ENCODE assay signal across 8 cellular contexts in genomic region chr4:84258905-84259830, GRCh38.
DNase-seq lines count a peak whose midpoint lies in the region; ATAC-seq, FAIRE-seq and TF ChIP-seq lines count a peak whose summit lies in the region.

No MANE protein-coding gene starts in this region.

- no peak overlapping the region for H3K56ac ChIP-seq in IMR-90 (ENCODE audit: extremely low read depth, insufficient read depth, low read length)
- no peak overlapping the region for H3K56ac ChIP-seq in mesendoderm (ENCODE audit: low read length)

- TF ChIP-seq POLR2A in IMR-90 (IDR thresholded peaks at IDR 0.05; ENCODE audit: low read depth, low read length) = no peak

- in situ Hi-C loops in IMR-90 (cut with MboI; ENCODE audit: low sequenced_read_pairs) = loop anchor here (25.0 kb wide), 1 partner anchor 747 kb away; no protein-coding TSS in a partner anchor

- H3K9me3 Mint-ChIP-seq in astrocyte (ENCODE audit: unreplicated experiment) = peaks cover 13% of the 10 kb centered on the region
- H3K9me3 Mint-ChIP-seq in activated T-cell treated with anti-CD3 and anti-CD28 coated beads, Interleukin-2, amount 50 U/mL, for 24 hours = peaks cover 25% of the 10 kb centered on the region

- no peak overlapping the region for H3K4me2 ChIP-seq in IMR-90 (ENCODE audit: low read depth, low read length)
- no peak overlapping the region for H3K4me2 ChIP-seq in astrocyte (ENCODE audit: low read length)
- H3K4me2 ChIP-seq in mesendoderm (ENCODE audit: low read length) = no peak overlapping the region

- H3K23ac ChIP-seq in IMR-90 (ENCODE audit: low read depth, low read length) (no peak overlapping the region), mesendoderm (ENCODE audit: low read length) (no peak overlapping the region)

- no TSS peak for BruUV-seq in IMR-90 (replicated peaks; lab: Mats Ljungman, UMichigan)

- H3K14ac ChIP-seq in IMR-90 (replicated peaks; ENCODE audit: low read depth, low read length) = no peak overlapping the region

- H3K79me2 ChIP-seq in astrocyte (ENCODE audit: insufficient read depth, low read length) (no peaks in the 10 kb centered on the region), mesendoderm (ENCODE audit: control insufficient read depth, insufficient read depth, low read length) (no peaks in the 10 kb centered on the region)

- H3K18ac ChIP-seq in IMR-90 (ENCODE audit: low read depth, low read length) (no peak overlapping the region), mesendoderm (ENCODE audit: low read length) (no peak overlapping the region)

- no peak overlapping the region for H3K4me3 Mint-ChIP-seq in astrocyte (ENCODE audit: unreplicated experiment)
- no peak overlapping the region for H3K4me3 Mint-ChIP-seq in activated T-cell treated with anti-CD3 and anti-CD28 coated beads, Interleukin-2, amount 50 U/mL, for 24 hours

- H4K20me1 ChIP-seq in IMR-90 (ENCODE audit: insufficient read depth, low read length) (no peaks in the 10 kb centered on the region), astrocyte (ENCODE audit: insufficient read depth, low read length) (no peaks in the 10 kb centered on the region)

- H3K27ac ChIP-seq in IMR-90 (ENCODE audit: insufficient read depth, low read length) = no peak overlapping the region
- no peak overlapping the region for H3K27ac ChIP-seq in astrocyte (ENCODE audit: low read depth, low read length)
- no peak overlapping the region for H3K27ac ChIP-seq in mesendoderm (ENCODE audit: low read depth, low read length)

- H2AK9ac ChIP-seq in IMR-90 (replicated peaks; ENCODE audit: low read depth, low read length, poor library complexity) = no peak overlapping the region

- no peaks in the 10 kb centered on the region for H3K79me1 ChIP-seq in IMR-90 (ENCODE audit: low read depth in 1 of 2, low read length in 2 of 2)
- H3K79me1 ChIP-seq in mesendoderm (ENCODE audit: low read length) = no peaks in the 10 kb centered on the region

- POLR2A ChIA-PET in IMR-90 (lab: Charles Lee; ENCODE audit: unreplicated experiment) = no interaction called here

- ATAC-seq in GM21619 (IDR thresholded peaks at IDR 0.05; ENCODE audit: unreplicated experiment) (peak; percentile 86), IMR-90 (ENCODE audit: low read depth) (peak; percentile 62; the same call in 1 of the 2 replicates)

- no peak overlapping the region for H3K4me3 ChIP-seq in IMR-90 (ENCODE audit: insufficient read depth, low read depth, low read length)
- no peak overlapping the region for H3K4me3 ChIP-seq in astrocyte (ENCODE audit: insufficient read depth, low read depth, low read length)
- no peak overlapping the region for H3K4me3 ChIP-seq in mesendoderm (ENCODE audit: low read length)

- TF ChIP-seq CTCF in GM12873 (IDR thresholded peaks at IDR 0.05; ENCODE audit: insufficient read depth, low read depth, low read length, missing control alignments) = peak; percentile 80
- TF ChIP-seq CTCF in IMR-90 (conservative IDR thresholded peaks at IDR 0.05; ENCODE audit: low read depth, low read length) = peak; percentile 74
- TF ChIP-seq CTCF in astrocyte (IDR thresholded peaks at IDR 0.05; ENCODE audit: insufficient read depth, low read depth, low read length) = peak; percentile 78

- H3K9me3 ChIP-seq in IMR-90 (ENCODE audit: control insufficient read depth, insufficient read depth, low read length) (no peaks in the 10 kb centered on the region), astrocyte (ENCODE audit: insufficient read depth, low read depth, low read length) (no peaks in the 10 kb centered on the region)

- H2BK5ac ChIP-seq in IMR-90 (ENCODE audit: low read depth, low read length, poor library complexity, severe bottlenecking) = no peak overlapping the region
- H2BK5ac ChIP-seq in mesendoderm (ENCODE audit: low read length) = no peak overlapping the region

- H2BK120ac ChIP-seq in IMR-90 (ENCODE audit: low read depth, low read length) (no peak overlapping the region), mesendoderm (ENCODE audit: low read depth, low read length) (no peak overlapping the region)

- H3K36me3 ChIP-seq in IMR-90 (ENCODE audit: control insufficient read depth, insufficient read depth, low read length) (no peaks in the 10 kb centered on the region), astrocyte (ENCODE audit: insufficient read depth, low read length) (no peaks in the 10 kb centered on the region), mesendoderm (ENCODE audit: control insufficient read depth, insufficient read depth, low read length) (no peaks in the 10 kb centered on the region)

- H2AFZ ChIP-seq in IMR-90 (replicated peaks; ENCODE audit: low read length, poor library complexity) (peak overlapping the region; percentile 8), astrocyte (ENCODE audit: low read depth, low read length) (no peak overlapping the region)

- no peaks in the 10 kb centered on the region for H3K9me1 ChIP-seq in IMR-90 (ENCODE audit: insufficient read depth, low read length)

- peak; percentile 43 for FAIRE-seq in astrocyte (lab: Jason Lieb, UNC)

- intact Hi-C loops in IMR-90 (cut with micrococcal nuclease) = loop anchor here (1.0 to 10.0 kb wide), 4 partner anchors 246 to 757 kb away; no protein-coding TSS in a partner anchor
- intact Hi-C loops in head of caudate nucleus (cut with DNase I) = no loop called here

- H4K5ac ChIP-seq in IMR-90 (ENCODE audit: low read depth, low read length) = no peak overlapping the region
- no peak overlapping the region for H4K5ac ChIP-seq in mesendoderm (ENCODE audit: low read length)

- no peaks in the 10 kb centered on the region for H3K4me1 ChIP-seq in IMR-90 (ENCODE audit: control insufficient read depth, insufficient read depth, low read length)
- no peaks in the 10 kb centered on the region for H3K4me1 ChIP-seq in astrocyte (ENCODE audit: insufficient read depth, low read length)
- no peaks in the 10 kb centered on the region for H3K4me1 ChIP-seq in mesendoderm (ENCODE audit: control insufficient read depth, low read depth, low read length)

- H3K27me3 ChIP-seq in IMR-90 (ENCODE audit: control insufficient read depth, insufficient read depth, low read length) = no peaks in the 10 kb centered on the region
- no peaks in the 10 kb centered on the region for H3K27me3 ChIP-seq in astrocyte (ENCODE audit: insufficient read depth, low read length)
- H3K27me3 ChIP-seq in mesendoderm (ENCODE audit: insufficient read depth, low read length, poor library complexity) = no peaks in the 10 kb centered on the region

- H2BK15ac ChIP-seq in IMR-90 (ENCODE audit: low read depth, low read length) = no peak overlapping the region
- no peak overlapping the region for H2BK15ac ChIP-seq in mesendoderm (replicated peaks; ENCODE audit: low read depth)

- TF ChIP-seq RAD21 in IMR-90 (IDR thresholded peaks at IDR 0.05; ENCODE audit: low read length) = peak; percentile 68

- DNase-seq in IMR-90 = peak; percentile 32
- DNase-seq in astrocyte (ENCODE audit: low read depth) = peak; percentile 14
- peak; percentile 76 for DNase-seq in mesendoderm
- DNase-seq in activated T-cell treated with anti-CD3 and anti-CD28 coated beads, Interleukin-2, amount 50 U/mL, for 24 hours = no peak
- no peak for DNase-seq in head of caudate nucleus
- no peak for DNase-seq in NCI-H2227 treated with DMSO at 0.1 percent for 48 hours (lab: John Stamatoyannopoulos, UW)

- no peak overlapping the region for H2BK20ac ChIP-seq in IMR-90 (ENCODE audit: low read depth, low read length)

- CTCF ChIA-PET in IMR-90 (lab: Yijun Ruan, JAX) = interaction anchor here (0.5 to 1.3 kb wide), 3 partner anchors 15 to 488 kb away, joined by 3 to 5 read pairs (median 4); no protein-coding TSS in a partner anchor

- H3K9ac ChIP-seq in IMR-90 (ENCODE audit: low read depth, low read length) (no peak overlapping the region), astrocyte (ENCODE audit: low read length) (no peak overlapping the region), mesendoderm (ENCODE audit: low read length) (no peak overlapping the region)

- H3K4ac ChIP-seq in IMR-90 (ENCODE audit: low read depth, low read length) (no peak overlapping the region), mesendoderm (ENCODE audit: low read depth, low read length) (no peak overlapping the region)

- H3K27ac Mint-ChIP-seq in astrocyte (ENCODE audit: unreplicated experiment) = no peak overlapping the region
- H3K27ac Mint-ChIP-seq in activated T-cell treated with anti-CD3 and anti-CD28 coated beads, Interleukin-2, amount 50 U/mL, for 24 hours = no peak overlapping the region

- H3K4me1 Mint-ChIP-seq in astrocyte (ENCODE audit: low read depth, unreplicated experiment) = no peaks in the 10 kb centered on the region
- no peaks in the 10 kb centered on the region for H3K4me1 Mint-ChIP-seq in activated T-cell treated with anti-CD3 and anti-CD28 coated beads, Interleukin-2, amount 50 U/mL, for 24 hours (ENCODE audit: low read depth)

- H4K8ac ChIP-seq in IMR-90 (ENCODE audit: low read depth in 2 of 2, low read length in 2 of 2) (no peak overlapping the region), mesendoderm (ENCODE audit: low read depth, low read length) (no peak overlapping the region)

- H3K36me3 Mint-ChIP-seq in astrocyte (ENCODE audit: low read depth, unreplicated experiment) = no peaks in the 10 kb centered on the region
- H3K36me3 Mint-ChIP-seq in activated T-cell treated with anti-CD3 and anti-CD28 coated beads, Interleukin-2, amount 50 U/mL, for 24 hours (ENCODE audit: low read depth) = no peaks in the 10 kb centered on the region

- H3K27me3 Mint-ChIP-seq in astrocyte (ENCODE audit: low read depth, unreplicated experiment) = no peaks in the 10 kb centered on the region
- no peaks in the 10 kb centered on the region for H3K27me3 Mint-ChIP-seq in activated T-cell treated with anti-CD3 and anti-CD28 coated beads, Interleukin-2, amount 50 U/mL, for 24 hours

- dilution Hi-C loops in IMR-90 (cut with HindIII; ENCODE audit: low sequenced_read_pairs, unreplicated experiment) = no loop called here

- H2AK5ac ChIP-seq in IMR-90 (ENCODE audit: low read depth, low read length) (no peak overlapping the region), mesendoderm (ENCODE audit: low read length) (no peak overlapping the region)

- H4K91ac ChIP-seq in IMR-90 (ENCODE audit: insufficient read depth, low read depth, low read length) = no peak overlapping the region

- WGBS in IMR-90 (ENCODE audit: extremely low coverage in 2 of 2, insufficient read length in 1 of 2), 2 experiments = no CpG with 5 or more reads among the region's 2 CpGs
- WGBS in mesendoderm (ENCODE audit: extremely low coverage, insufficient coverage, low lambda C conversion rate) = no CpG with 5 or more reads among the region's 2 CpGs

TF ChIP-seq in IMR-90, 13 proteins besides CTCF, POLR2A, EP300 and RAD21:
- TF ChIP-seq MAFK (IDR thresholded peaks at IDR 0.05; ENCODE audit: low read depth, low read length) (peak; percentile 17; the same call in 1 of the 2 replicates), CHD1 (IDR thresholded peaks at IDR 0.05; ENCODE audit: low read depth, low read length) (no peak), MXI1 (IDR thresholded peaks at IDR 0.05; ENCODE audit: borderline replicate concordance, low read depth, low read length) (no peak), SMC3 (IDR thresholded peaks at IDR 0.05; ENCODE audit: low read depth, low read length) (peak; percentile 73)

Comparison
In these comparisons a context has a peak if more than half of its experiments do, and no peak if none do; other contexts are left out.
1. DNase-seq: peak in IMR-90 (single experiment), astrocyte (single experiment) and mesendoderm (single experiment); none in activated T-cell treated with anti-CD3 and anti-CD28 coated beads, Interleukin-2, amount 50 U/mL, for 24 hours (single experiment), head of caudate nucleus (0 of 42) and NCI-H2227 treated with DMSO at 0.1 percent for 48 hours (single experiment).
2. Peak in every context shown above with its lines, with median percentiles within 50 percentile points of each other: CTCF ChIP-seq.